7 cellular contexts compared by ENCODE assay signal in the genomic region with DNA sequence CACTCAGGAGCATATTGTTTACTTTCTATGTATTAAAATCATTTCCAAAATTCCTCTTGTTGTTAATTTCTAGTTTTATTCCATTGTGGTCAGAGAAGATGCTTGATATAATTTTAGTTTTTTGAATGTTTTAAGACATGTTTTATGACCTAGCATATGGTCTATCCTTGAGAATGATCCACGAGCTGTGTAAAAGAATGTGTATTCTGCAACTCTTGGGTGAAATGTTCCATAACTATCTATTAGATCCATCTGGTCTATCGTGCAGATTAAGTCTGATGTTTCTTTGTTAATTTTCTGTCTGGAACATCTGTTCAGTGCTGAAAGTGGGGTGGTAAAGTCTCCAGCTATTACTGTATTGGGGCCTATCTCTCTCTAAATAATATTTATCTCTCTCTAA.
"Had no signal": no experiment of that assay in that cellular context is flagged by ENCODE, and none has a peak within 500 bp of the region (broad histone marks: within the 10 kb centered on the region; RNA-seq: fewer than 3 reads in every experiment).

No MANE protein-coding gene starts in this region.

- H2AFZ ChIP-seq: GM23248 had no signal

- H3K4me1 ChIP-seq: HAP-1 had no signal

- H3K27ac ChIP-seq: GM23248, HL-60 had no signal

- H3K9ac ChIP-seq: GM23248 had no signal

- DNase-seq: GM23248, GOT3, H7, HFFc6, KBM-7 had no signal

- H3K9me3 ChIP-seq: HAP-1 had no signal

- H3K4me3 ChIP-seq: GM23248, HAP-1 had no signal

- H3K36me3 ChIP-seq: HAP-1 had no signal
